18 cellular contexts compared by ENCODE assay signal in the genomic region with DNA sequence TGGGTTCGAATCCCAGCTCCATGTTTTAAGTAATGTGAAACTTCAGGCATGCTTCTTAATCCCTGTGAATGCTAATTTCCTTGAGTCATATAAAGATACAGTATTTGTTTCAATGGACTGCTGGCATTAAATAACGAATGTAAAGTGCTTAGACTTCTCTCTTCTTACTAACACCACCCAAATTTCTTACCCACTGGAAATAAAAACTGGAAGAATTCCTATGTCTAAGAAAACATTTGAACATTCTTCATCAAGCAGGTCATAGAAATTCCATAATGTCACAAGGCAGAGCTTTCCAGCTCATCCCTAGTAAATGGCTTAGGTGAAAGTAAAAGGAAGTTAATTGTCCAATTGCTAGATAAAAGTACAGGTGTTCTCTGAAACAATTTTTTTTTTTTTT.
DNase-seq lines count a peak whose midpoint lies in the region; ATAC-seq and FAIRE-seq lines count a peak whose summit lies in the region.
"Had no signal": no experiment of that assay in that cellular context is flagged by ENCODE, and none has a peak within 500 bp of the region (broad histone marks: within the 10 kb centered on the region; RNA-seq: fewer than 3 reads in every experiment).

No MANE protein-coding gene starts in this region.

- no peaks in the 10 kb centered on the region for H3K27me3 Mint-ChIP-seq in CD4-positive, alpha-beta memory T cell
- H3K27me3 Mint-ChIP-seq: activated CD8-positive, alpha-beta memory T cell treated with anti-CD3 and anti-CD28 coated beads, Interleukin-2, amount 10 ng/mL, durations not matched to agents 7 days and 5 days; central memory CD8-positive, alpha-beta T cell; effector memory CD8-positive, alpha-beta T cell had no signal

- H3K36me3 Mint-ChIP-seq in CD4-positive, alpha-beta memory T cell = no peaks in the 10 kb centered on the region
- H3K36me3 Mint-ChIP-seq: activated CD8-positive, alpha-beta memory T cell treated with anti-CD3 and anti-CD28 coated beads, Interleukin-2, amount 10 ng/mL, durations not matched to agents 7 days and 5 days; CD14-positive monocyte had no signal

- H3K4me3 Mint-ChIP-seq in CD4-positive, alpha-beta memory T cell = no peak overlapping the region
- H3K4me3 Mint-ChIP-seq: activated CD8-positive, alpha-beta memory T cell treated with anti-CD3 and anti-CD28 coated beads, Interleukin-2, amount 10 ng/mL, durations not matched to agents 7 days and 5 days; CD14-positive monocyte; central memory CD8-positive, alpha-beta T cell; effector memory CD8-positive, alpha-beta T cell had no signal

- FAIRE-seq in urothelium cell line (lab: Jason Lieb, UNC) = peak; percentile 32
- FAIRE-seq: HepG2 had no signal

- no peak overlapping the region for H3K27ac ChIP-seq in CD4-positive, alpha-beta memory T cell (ENCODE audit: low read depth, low read length)
- H3K27ac ChIP-seq: vagina had no signal

- H3K27me3 ChIP-seq in CD4-positive, alpha-beta memory T cell (ENCODE audit: insufficient read depth, low read length) = no peaks in the 10 kb centered on the region
- H3K27me3 ChIP-seq: vagina had no signal

- H3K27ac Mint-ChIP-seq in CD4-positive, alpha-beta memory T cell = no peak overlapping the region
- H3K27ac Mint-ChIP-seq: activated CD8-positive, alpha-beta memory T cell treated with anti-CD3 and anti-CD28 coated beads, Interleukin-2, amount 10 ng/mL, durations not matched to agents 7 days and 5 days; CD14-positive monocyte; effector memory CD8-positive, alpha-beta T cell had no signal

- POLR2A ChIA-PET in CD4-positive, alpha-beta memory T cell (lab: Charles Lee; ENCODE audit: partially characterized antibody) = no interaction called here

- H3K36me3 ChIP-seq in CD4-positive, alpha-beta memory T cell (ENCODE audit: insufficient read depth, low read length) = no peaks in the 10 kb centered on the region
- H3K36me3 ChIP-seq: vagina had no signal

- ATAC-seq in HG03135 (IDR thresholded peaks at IDR 0.05; ENCODE audit: unreplicated experiment) = no peak
- ATAC-seq: activated CD8-positive, alpha-beta memory T cell treated with anti-CD3 and anti-CD28 coated beads, Interleukin-2, amount 10 ng/mL, durations not matched to agents 7 days and 5 days; effector memory CD8-positive, alpha-beta T cell; HepG2; left lobe of liver; Panc1; sciatic nerve had no signal

- peak; percentile 40 for DNase-seq in GM03348 (ENCODE audit: low spot score)
- DNase-seq in amniotic epithelial cell (ENCODE audit: low read depth) = peak; percentile 2
- DNase-seq in hepatic stellate cell (ENCODE audit: low spot score) = peak; percentile 14
- DNase-seq in urothelium cell line (ENCODE audit: low spot score) = no peak
- no peak for DNase-seq in CD4-positive, alpha-beta memory T cell
- no peak for DNase-seq in HT-29 (ENCODE audit: low spot score)
- DNase-seq: activated CD8-positive, alpha-beta memory T cell treated with anti-CD3 and anti-CD28 coated beads, Interleukin-2, amount 10 ng/mL, durations not matched to agents 7 days and 5 days; effector memory CD8-positive, alpha-beta T cell; NCI-H1694; nucleus accumbens had no signal

- peaks cover 0 to 3% (median 0%) of the 10 kb centered on the region in 8 donors for H3K9me3 Mint-ChIP-seq in CD4-positive, alpha-beta memory T cell
- H3K9me3 Mint-ChIP-seq: CD14-positive monocyte had no signal

- H3K4me1 Mint-ChIP-seq in CD4-positive, alpha-beta memory T cell = no peaks in the 10 kb centered on the region
- H3K4me1 Mint-ChIP-seq: activated CD8-positive, alpha-beta memory T cell treated with anti-CD3 and anti-CD28 coated beads, Interleukin-2, amount 10 ng/mL, durations not matched to agents 7 days and 5 days; CD14-positive monocyte; central memory CD8-positive, alpha-beta T cell had no signal

- no peaks in the 10 kb centered on the region for H3K9me3 ChIP-seq in CD4-positive, alpha-beta memory T cell (ENCODE audit: control insufficient read depth in 1 of 2, low read length in 2 of 2)
- H3K9me3 ChIP-seq: vagina had no signal

- CTCF ChIA-PET in CD4-positive, alpha-beta memory T cell (lab: Charles Lee; ENCODE audit: partially characterized antibody) = interaction anchor here (0.7 kb wide), 1 partner anchor 35 kb away, joined by 3 read pairs; no protein-coding TSS in a partner anchor

- H3K4me3 ChIP-seq in CD4-positive, alpha-beta memory T cell (ENCODE audit: low read length in 2 of 2) = no peak overlapping the region
- H3K4me3 ChIP-seq: vagina had no signal

- intact Hi-C loops in CD4-positive, alpha-beta memory T cell (cut with micrococcal nuclease) = no loop called here

- H3K4me1 ChIP-seq in CD4-positive, alpha-beta memory T cell (ENCODE audit: insufficient read depth, low read length) = no peaks in the 10 kb centered on the region
- H3K4me1 ChIP-seq: vagina had no signal

Comparison
In these comparisons a context has a peak if more than half of its experiments do, and no peak if none do; other contexts are left out.
1. DNase-seq: peak in GM03348 (single experiment), amniotic epithelial cell (single experiment) and hepatic stellate cell (single experiment); none in urothelium cell line (single experiment), CD4-positive, alpha-beta memory T cell (0 of 5) and HT-29 (single experiment).